11 cellular contexts compared by ENCODE assay signal in the genomic region with DNA sequence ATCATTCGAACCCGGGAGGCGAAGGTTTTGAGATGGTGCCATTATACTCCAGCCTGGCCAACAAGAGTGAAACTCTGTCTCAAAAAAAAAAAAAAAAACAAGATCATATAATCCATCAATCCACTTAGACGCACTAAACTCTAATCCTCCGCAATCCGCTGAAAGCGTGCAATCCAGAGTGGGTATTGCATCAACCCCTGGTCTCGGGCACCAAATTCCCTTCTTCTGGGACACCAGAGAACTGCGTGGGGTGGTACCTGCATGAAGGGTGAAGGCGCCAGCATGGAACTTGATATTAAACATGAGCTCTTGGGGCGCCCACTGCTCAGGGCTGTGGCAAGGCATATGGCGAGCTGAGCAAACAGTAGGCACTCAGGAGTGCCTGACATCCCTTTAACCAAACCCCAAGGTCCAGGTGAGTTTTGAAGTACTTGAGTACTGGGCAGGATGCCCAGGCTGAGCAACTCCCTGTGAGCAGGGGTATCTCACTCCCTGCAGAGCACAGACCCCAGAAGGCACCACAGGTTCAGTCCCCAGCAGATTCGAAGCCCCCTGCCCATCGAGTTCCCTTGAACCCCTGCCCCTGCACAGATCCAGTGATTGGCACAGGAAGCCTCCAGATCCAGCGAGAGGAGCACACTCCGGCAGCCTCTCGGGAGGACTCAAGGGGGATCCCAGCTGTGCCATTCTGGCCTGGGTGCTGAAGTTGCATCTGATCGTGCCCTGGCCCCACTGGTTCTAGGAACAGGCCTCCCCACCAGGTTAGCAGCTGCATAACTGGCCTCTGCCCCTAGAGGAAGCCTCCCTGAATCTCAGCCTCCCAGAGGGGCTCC. TPM values are rescaled to one million over a fixed set of nuclear protein-coding genes. Genes with fewer than 3 reads are reported as not detected.
DNase-seq lines count a peak whose midpoint lies in the region; ATAC-seq lines count a peak whose summit lies in the region.
"Had no signal": no experiment of that assay in that cellular context is flagged by ENCODE, and none has a peak within 500 bp of the region (broad histone marks: within the 10 kb centered on the region; RNA-seq: fewer than 3 reads in every experiment).

No MANE protein-coding gene starts in this region.

- peak; percentile 28 for ATAC-seq in stimulated activated effector memory CD8-positive, alpha-beta T cell treated with anti-CD3 and anti-CD28 coated beads, Interleukin-12 subunit alpha, Interleukin-12 subunit beta, amount 100 ng/mL, for 72 hours
- no peak for ATAC-seq in activated T-cell treated with anti-CD3 and anti-CD28 coated beads, Interleukin-2, amount 50 U/mL, for 4 hours

- H3K27ac Mint-ChIP-seq in stimulated activated effector memory CD8-positive, alpha-beta T cell treated with anti-CD3 and anti-CD28 coated beads, Interleukin-12 subunit alpha, Interleukin-12 subunit beta, amount 100 ng/mL, for 72 hours = no peak overlapping the region
- H3K27ac Mint-ChIP-seq: CD8-positive, alpha-beta memory T cell had no signal

- H3K4me1 Mint-ChIP-seq in stimulated activated effector memory CD8-positive, alpha-beta T cell treated with anti-CD3 and anti-CD28 coated beads, Interleukin-12 subunit alpha, Interleukin-12 subunit beta, amount 100 ng/mL, for 72 hours = no peaks in the 10 kb centered on the region
- no peaks in the 10 kb centered on the region for H3K4me1 Mint-ChIP-seq in activated T-cell treated with anti-CD3 and anti-CD28 coated beads, Interleukin-2, amount 50 U/mL, for 4 hours (ENCODE audit: low read depth)
- H3K4me1 Mint-ChIP-seq: CD8-positive, alpha-beta memory T cell had no signal

- no peaks in the 10 kb centered on the region for H3K36me3 Mint-ChIP-seq in stimulated activated effector memory CD8-positive, alpha-beta T cell treated with anti-CD3 and anti-CD28 coated beads, Interleukin-12 subunit alpha, Interleukin-12 subunit beta, amount 100 ng/mL, for 72 hours
- no peaks in the 10 kb centered on the region for H3K36me3 Mint-ChIP-seq in activated T-cell treated with anti-CD3 and anti-CD28 coated beads, Interleukin-2, amount 50 U/mL, for 4 hours (ENCODE audit: insufficient read depth)
- H3K36me3 Mint-ChIP-seq: CD8-positive, alpha-beta memory T cell had no signal

- H3K4me3 Mint-ChIP-seq in stimulated activated effector memory CD8-positive, alpha-beta T cell treated with anti-CD3 and anti-CD28 coated beads, Interleukin-12 subunit alpha, Interleukin-12 subunit beta, amount 100 ng/mL, for 72 hours = no peak overlapping the region
- H3K4me3 Mint-ChIP-seq in activated T-cell treated with anti-CD3 and anti-CD28 coated beads, Interleukin-2, amount 50 U/mL, for 4 hours = no peak overlapping the region
- H3K4me3 Mint-ChIP-seq: CD8-positive, alpha-beta memory T cell had no signal

- H3K27me3 Mint-ChIP-seq in activated T-cell treated with anti-CD3 and anti-CD28 coated beads, Interleukin-2, amount 50 U/mL, for 4 hours (ENCODE audit: low read depth) = peaks cover 3% of the 10 kb centered on the region

- H3K9me3 Mint-ChIP-seq in stimulated activated effector memory CD8-positive, alpha-beta T cell treated with anti-CD3 and anti-CD28 coated beads, Interleukin-12 subunit alpha, Interleukin-12 subunit beta, amount 100 ng/mL, for 72 hours = no peaks in the 10 kb centered on the region
- no peaks in the 10 kb centered on the region for H3K9me3 Mint-ChIP-seq in activated T-cell treated with anti-CD3 and anti-CD28 coated beads, Interleukin-2, amount 50 U/mL, for 4 hours
- H3K9me3 Mint-ChIP-seq: CD8-positive, alpha-beta memory T cell had no signal

- DNase-seq in DMS79 (lab: John Stamatoyannopoulos, UW) (peak; percentile 13), MV-4-11 (lab: John Stamatoyannopoulos, UW) (peak; percentile 2), islet precursor cell (peak; percentile 31), kidney glomerular epithelial cell (lab: John Stamatoyannopoulos, UW) (no peak)
- DNase-seq in stimulated activated effector memory CD8-positive, alpha-beta T cell treated with anti-CD3 and anti-CD28 coated beads, Interleukin-12 subunit alpha, Interleukin-12 subunit beta, amount 100 ng/mL, for 72 hours (ENCODE audit: low spot score in 2 of 2) = no peak
- DNase-seq in stimulated activated CD4-positive, alpha-beta T cell treated with anti-CD3 and anti-CD28 coated beads, Interleukin-2, amount 100 ng/mL, for 48 hours = no peak
- no peak for DNase-seq in activated T-cell treated with anti-CD3 and anti-CD28 coated beads, Interleukin-2, amount 50 U/mL, for 4 hours
- DNase-seq: NCI-H146, NCI-H345, SHP77 treated with DMSO at 0.1 percent for 48 hours had no signal

RNA-seq across cellular contexts. Expression of a gene that starts 8.0 kb away (rescaled TPM):
- not detected for total RNA-seq in activated T-cell treated with anti-CD3 and anti-CD28 coated beads, Interleukin-2, amount 50 U/mL, for 4 hours
- total RNA-seq: CD8-positive, alpha-beta memory T cell had no signal

RNA-seq across cellular contexts. Expression of a gene that starts 23.7 kb away (rescaled TPM):
- total RNA-seq in activated T-cell treated with anti-CD3 and anti-CD28 coated beads, Interleukin-2, amount 50 U/mL, for 4 hours = under 1 TPM; 0.16 to 0.20 (median 0.19) TPM
- total RNA-seq: CD8-positive, alpha-beta memory T cell had no signal

RNA-seq across cellular contexts. Expression of a gene that starts 56.3 kb away (rescaled TPM):
- total RNA-seq in activated T-cell treated with anti-CD3 and anti-CD28 coated beads, Interleukin-2, amount 50 U/mL, for 4 hours = not detected
- total RNA-seq: CD8-positive, alpha-beta memory T cell had no signal

RNA-seq across cellular contexts. Expression of a gene that starts 57.3 kb away (rescaled TPM):
- total RNA-seq in activated T-cell treated with anti-CD3 and anti-CD28 coated beads, Interleukin-2, amount 50 U/mL, for 4 hours = not detected
- total RNA-seq: CD8-positive, alpha-beta memory T cell had no signal

Comparison
In these comparisons a context has a peak if more than half of its experiments do, and no peak if none do; other contexts are left out.
1. DNase-seq: peak in DMS79 (single experiment), MV-4-11 (single experiment) and islet precursor cell (single experiment); none in stimulated activated effector memory CD8-positive, alpha-beta T cell treated with anti-CD3 and anti-CD28 coated beads, Interleukin-12 subunit alpha, Interleukin-12 subunit beta, amount 100 ng/mL, for 72 hours (0 of 2), kidney glomerular epithelial cell (single experiment), stimulated activated CD4-positive, alpha-beta T cell treated with anti-CD3 and anti-CD28 coated beads, Interleukin-2, amount 100 ng/mL, for 48 hours (0 of 2) and activated T-cell treated with anti-CD3 and anti-CD28 coated beads, Interleukin-2, amount 50 U/mL, for 4 hours (single experiment).